ENCODE assay signal across 11 cellular contexts in genomic region chr20:10179574-10180298, GRCh38. TPM values are rescaled to one million over a fixed set of nuclear protein-coding genes. Genes with fewer than 3 reads are reported as not detected.
A peak's percentile ranks its signal among the peaks of the same experiment; 100 is the strongest.
DNase-seq lines count a peak whose midpoint lies in the region; ATAC-seq and TF ChIP-seq lines count a peak whose summit lies in the region.
"Had no signal": no experiment of that assay in that cellular context is flagged by ENCODE, and none has a peak within 500 bp of the region (broad histone marks: within the 10 kb centered on the region; RNA-seq: fewer than 3 reads in every experiment).

No MANE protein-coding gene starts in this region.

- H3K27ac Mint-ChIP-seq in type B pancreatic cell, result no peak overlapping the region
- no peak overlapping the region for H3K27ac Mint-ChIP-seq in natural killer cell treated with Interleukin-12 subunit alpha and Interleukin-12 subunit beta and Interleukin-15 and Interleukin-18, amount 100 ng/mL, for 72 hours
- H3K27ac Mint-ChIP-seq: CD4-positive, CD25-positive, alpha-beta regulatory T cell had no signal

- ATAC-seq in HG02642 (IDR thresholded peaks at IDR 0.05; ENCODE audit: poor library complexity, unreplicated experiment), result no peak
- ATAC-seq in natural killer cell treated with Interleukin-12 subunit alpha and Interleukin-12 subunit beta and Interleukin-15 and Interleukin-18, amount 100 ng/mL, for 72 hours, result no peak

- TF ChIP-seq CTCF in epithelial cell of proximal tubule (conservative IDR thresholded peaks at IDR 0.05; ENCODE audit: low read depth, low read length) (peak; percentile 62), type B pancreatic cell (conservative IDR thresholded peaks at IDR 0.05) (peak; percentile 71)

- DNase-seq in SIG-M5 treated with dmso at 0.1 percent for 504 hours (lab: John Stamatoyannopoulos, UW; ENCODE audit: unreplicated experiment) (peak; percentile 14), SIG-M5 (lab: John Stamatoyannopoulos, UW) (no peak), NCI-H82 (lab: John Stamatoyannopoulos, UW) (peak; percentile 44), epithelial cell of proximal tubule (ENCODE audit: low read depth) (no peak), type B pancreatic cell (ENCODE audit: extremely low spot score, unreplicated experiment) (no peak), DMS79 (lab: John Stamatoyannopoulos, UW) (no peak)
- no peak for DNase-seq in natural killer cell treated with Interleukin-12 subunit alpha and Interleukin-12 subunit beta and Interleukin-15 and Interleukin-18, amount 100 ng/mL, for 72 hours (ENCODE audit: low spot score)
- DNase-seq: CD4-positive, CD25-positive, alpha-beta regulatory T cell; effector CD4-positive, alpha-beta T cell; Peyer's patch had no signal

- H3K27me3 Mint-ChIP-seq in type B pancreatic cell, result peaks cover 12% of the 10 kb centered on the region
- H3K27me3 Mint-ChIP-seq in natural killer cell treated with Interleukin-12 subunit alpha and Interleukin-12 subunit beta and Interleukin-15 and Interleukin-18, amount 100 ng/mL, for 72 hours, result peaks cover 19 to 24% of the 10 kb centered on the region in 2 donors

- H3K4me3 Mint-ChIP-seq in type B pancreatic cell, result no peak overlapping the region
- H3K4me3 Mint-ChIP-seq in natural killer cell treated with Interleukin-12 subunit alpha and Interleukin-12 subunit beta and Interleukin-15 and Interleukin-18, amount 100 ng/mL, for 72 hours, result no peak overlapping the region
- H3K4me3 Mint-ChIP-seq: CD4-positive, CD25-positive, alpha-beta regulatory T cell had no signal

- no peaks in the 10 kb centered on the region for H3K36me3 Mint-ChIP-seq in type B pancreatic cell
- no peaks in the 10 kb centered on the region for H3K36me3 Mint-ChIP-seq in natural killer cell treated with Interleukin-12 subunit alpha and Interleukin-12 subunit beta and Interleukin-15 and Interleukin-18, amount 100 ng/mL, for 72 hours
- H3K36me3 Mint-ChIP-seq: CD4-positive, CD25-positive, alpha-beta regulatory T cell had no signal

- no peaks in the 10 kb centered on the region for H3K9me3 Mint-ChIP-seq in type B pancreatic cell
- no peaks in the 10 kb centered on the region for H3K9me3 Mint-ChIP-seq in natural killer cell treated with Interleukin-12 subunit alpha and Interleukin-12 subunit beta and Interleukin-15 and Interleukin-18, amount 100 ng/mL, for 72 hours

- H3K4me1 Mint-ChIP-seq in type B pancreatic cell (ENCODE audit: unreplicated experiment), result no peaks in the 10 kb centered on the region
- no peaks in the 10 kb centered on the region for H3K4me1 Mint-ChIP-seq in natural killer cell treated with Interleukin-12 subunit alpha and Interleukin-12 subunit beta and Interleukin-15 and Interleukin-18, amount 100 ng/mL, for 72 hours (ENCODE audit: low read depth in 2 of 2)
- H3K4me1 Mint-ChIP-seq: CD4-positive, CD25-positive, alpha-beta regulatory T cell had no signal

- no peak overlapping the region for H3K4me3 ChIP-seq in epithelial cell of proximal tubule (ENCODE audit: low read depth, low read length)
- H3K4me3 ChIP-seq: Peyer's patch had no signal

RNA-seq across cellular contexts. Expression of gene SNAP25, which starts 38.9 kb away (rescaled TPM):
- total RNA-seq in epithelial cell of proximal tubule, result 0.22 and 1.4 TPM in 2 replicates
- 8.1 and 12.5 TPM in 2 replicates for total RNA-seq in type B pancreatic cell (ENCODE audit: low replicate concordance)
- total RNA-seq in natural killer cell treated with Interleukin-12 subunit alpha and Interleukin-12 subunit beta and Interleukin-15 and Interleukin-18, amount 100 ng/mL, for 72 hours, result under 1 TPM in 1 of 2 donors, not detected in 1; 0.76 TPM
- total RNA-seq: CD4-positive, CD25-positive, alpha-beta regulatory T cell had no signal

Comparison
In these comparisons a context has a peak if more than half of its experiments do, and no peak if none do; other contexts are left out.
1. DNase-seq: peak in SIG-M5 treated with dmso at 0.1 percent for 504 hours (single experiment) and NCI-H82 (single experiment); none in SIG-M5 (single experiment), epithelial cell of proximal tubule (single experiment), type B pancreatic cell (single experiment), natural killer cell treated with Interleukin-12 subunit alpha and Interleukin-12 subunit beta and Interleukin-15 and Interleukin-18, amount 100 ng/mL, for 72 hours (single experiment) and DMS79 (single experiment).